In genomic region chr18:11339121-11339520, GRCh38 we compare ENCODE assay signal across 23 cellular contexts.
"Had no signal": no experiment of that assay in that cellular context is flagged by ENCODE, and none has a peak within 500 bp of the region (broad histone marks: within the 10 kb centered on the region; RNA-seq: fewer than 3 reads in every experiment).

No MANE protein-coding gene starts in this region.

- H3K27me3 ChIP-seq: MG63, Peyer's patch, SJSA1 had no signal

- H3K36me3 Mint-ChIP-seq: activated naive CD8-positive, alpha-beta T cell treated with anti-CD3 and anti-CD28 coated beads, Interleukin-2, amount 10 ng/mL, durations not matched to agents 7 days and 5 days had no signal

- H3K27ac ChIP-seq: Peyer's patch, RWPE1, SJSA1 had no signal

- H3K4me1 Mint-ChIP-seq: activated naive CD8-positive, alpha-beta T cell treated with anti-CD3 and anti-CD28 coated beads, Interleukin-2, amount 10 ng/mL, durations not matched to agents 7 days and 5 days had no signal

- H3K4me1 ChIP-seq: Peyer's patch, SJSA1 had no signal

- H3K27ac Mint-ChIP-seq: activated CD8-positive, alpha-beta T cell treated with anti-CD3 and anti-CD28 coated beads, Interleukin-2, amount 10 ng/mL, durations not matched to agents 7 days and 5 days; activated naive CD8-positive, alpha-beta T cell treated with anti-CD3 and anti-CD28 coated beads, Interleukin-2, amount 10 ng/mL, durations not matched to agents 7 days and 5 days; T-helper 1 cell treated with Interleukin-12 subunit alpha and Interleukin-12 subunit beta and Interleukin-4 antibody, amounts not matched to agents 30 μg/mL and 1 μg/mL, for 36 hours had no signal

- H3K36me3 ChIP-seq: MG63, Peyer's patch, SJSA1 had no signal

- ATAC-seq: activated CD4-positive, CD25-positive, alpha-beta regulatory T cell treated with anti-CD3 and anti-CD28 coated beads, Interleukin-2, amount 50 U/mL, for 24 hours; activated CD8-positive, alpha-beta T cell treated with anti-CD3 and anti-CD28 coated beads, Interleukin-2, amount 10 ng/mL, durations not matched to agents 7 days and 5 days had no signal

- DNase-seq: activated CD4-positive, alpha-beta T cell treated with anti-CD3 and anti-CD28 coated beads for 4 hours; activated CD4-positive, alpha-beta T cell treated with anti-CD3 and anti-CD28 coated beads, Interleukin-2, amount 50 U/mL, for 4 hours; activated CD8-positive, alpha-beta memory T cell treated with anti-CD3 and anti-CD28 coated beads, Interleukin-2, amount 50 U/mL, for 48 hours; activated CD8-positive, alpha-beta T cell treated with anti-CD3 and anti-CD28 coated beads, Interleukin-2, amount 10 ng/mL, durations not matched to agents 7 days and 5 days; activated naive CD4-positive, alpha-beta T cell treated with anti-CD3 and anti-CD28 coated beads, Interleukin-2, amount 50 U/mL, for 16 hours; activated naive CD8-positive, alpha-beta T cell treated with anti-CD3 and anti-CD28 coated beads, Interleukin-2, amount 10 ng/mL, durations not matched to agents 7 days and 5 days; activated T-cell treated with anti-CD3 and anti-CD28 coated beads, Interleukin-2, amount 50 U/mL, for 1 hour; aorta; KBM-7; MG63; MV-4-11; NCI-H1092 treated with DMSO at 0.1 percent for 48 hours; NCI-H1417 treated with DMSO at 0.1 percent for 48 hours; NCI-H1694 treated with DMSO at 0.1 percent for 48 hours; NCI-H2029 treated with DMSO at 0.1 percent for 48 hours; NCI-H446; NCI-H524; Peyer's patch; Right ventricle myocardium superior had no signal

- H3K4me3 Mint-ChIP-seq: activated CD8-positive, alpha-beta T cell treated with anti-CD3 and anti-CD28 coated beads, Interleukin-2, amount 10 ng/mL, durations not matched to agents 7 days and 5 days; activated naive CD8-positive, alpha-beta T cell treated with anti-CD3 and anti-CD28 coated beads, Interleukin-2, amount 10 ng/mL, durations not matched to agents 7 days and 5 days; T-helper 1 cell treated with Interleukin-12 subunit alpha and Interleukin-12 subunit beta and Interleukin-4 antibody, amounts not matched to agents 30 μg/mL and 1 μg/mL, for 36 hours had no signal

- H3K9me3 ChIP-seq: MG63, Peyer's patch, SJSA1 had no signal

- H3K4me3 ChIP-seq: MG63, Peyer's patch, SJSA1 had no signal
